Comparison of ENCODE assay signal across 8 cellular contexts in genomic region chr2:950627-950992, GRCh38. TPM values are rescaled to one million over a fixed set of nuclear protein-coding genes. Genes with fewer than 3 reads are reported as not detected.
A peak's percentile ranks its signal among the peaks of the same experiment; 100 is the strongest.
DNase-seq lines count a peak whose midpoint lies in the region; ATAC-seq lines count a peak whose summit lies in the region.

SNTG2 (plus strand) TSS chr2:950849; CDS start chr2:950997, 148 bp downstream.

- ATAC-seq in left cardiac atrium (peak; percentile 90 to 93), GM19452 (IDR thresholded peaks at IDR 0.05; ENCODE audit: unreplicated experiment) (no peak)
- no peak for ATAC-seq in activated CD4-positive, CD25-positive, alpha-beta regulatory T cell treated with anti-CD3 and anti-CD28 coated beads, Interleukin-2, amount 50 U/mL, for 24 hours

- intact Hi-C loops in left cardiac atrium (cut with DNase I) = loop anchor here (5.0 kb wide), 1 partner anchor 597 kb away; no protein-coding TSS in a partner anchor

- peak; percentile 88 for DNase-seq in GM03348 (ENCODE audit: low spot score)
- peak; percentile 72 for DNase-seq in NCI-H2171 treated with DMSO at 0.1 percent for 48 hours (lab: John Stamatoyannopoulos, UW)
- peak; percentile 32 for DNase-seq in activated gamma-delta T cell treated with Interleukin-2 at 50 U/mL for 16 hours
- DNase-seq in left cardiac atrium = peak; percentile 45
- DNase-seq in stimulated activated CD4-positive, alpha-beta T cell treated with anti-CD3 and anti-CD28 coated beads, Interleukin-12 subunit alpha, Interleukin-12 subunit beta, amount 100 ng/mL, for 48 hours (ENCODE audit: low read depth in 2 of 3, low spot score in 1 of 3) = peak in 2 of 3 donors; percentile 5 to 49
- no peak for DNase-seq in SK-N-DZ (ENCODE audit: low spot score)

RNA-seq across cellular contexts. Expression of gene SNTG2, which starts in this region (rescaled TPM):
- total RNA-seq in left cardiac atrium = 1 to 10 TPM; 1.6 to 2.9 TPM
- not detected in 2 replicates for polyA plus RNA-seq in SK-N-DZ (2014; cell fraction: cytosol; rRNA removed)
- 0.53 TPM in 1 of 2 replicates, not detected in the other for polyA plus RNA-seq in SK-N-DZ (2014; cell fraction: nucleus; rRNA removed)

Comparison
In these comparisons a context has a peak if more than half of its experiments do, and no peak if none do; other contexts are left out.
1. ATAC-seq: peak in left cardiac atrium (2 of 2); none in GM19452 (single experiment) and activated CD4-positive, CD25-positive, alpha-beta regulatory T cell treated with anti-CD3 and anti-CD28 coated beads, Interleukin-2, amount 50 U/mL, for 24 hours (0 of 2).